In genomic region chr6:10529231-10529801, GRCh38 we compare ENCODE assay signal across 8 cellular contexts. TPM values are rescaled to one million over a fixed set of nuclear protein-coding genes. Genes with fewer than 3 reads are reported as not detected.
DNase-seq lines count a peak whose midpoint lies in the region; ATAC-seq, FAIRE-seq and TF ChIP-seq lines count a peak whose summit lies in the region.

No MANE protein-coding gene starts in this region.

- intact Hi-C loops in naive thymus-derived CD4-positive, alpha-beta T cell (cut with micrococcal nuclease): loop anchor here (1.0 to 5.0 kb wide), 4 partner anchors 19 to 563 kb away; partner anchors contain the start of genes SMIM13 (in 1 of the 2) and TMEM14B (in 1 of the 2)

- H3K36me3 Mint-ChIP-seq in naive thymus-derived CD4-positive, alpha-beta T cell: peaks cover 0 to 13% (median 6%) of the 10 kb centered on the region in 5 donors

- no peaks in the 10 kb centered on the region for H3K9me3 Mint-ChIP-seq in naive thymus-derived CD4-positive, alpha-beta T cell

- H3K4me3 Mint-ChIP-seq in naive thymus-derived CD4-positive, alpha-beta T cell: peak overlapping the region; percentile 87 to 98 (median 94)

- in situ Hi-C loops in ACHN (cut with HindIII; ENCODE audit: low pct_ligation_motif_present, low pct_unique_long_range_greater_than_20kb, low sequenced_read_pairs): no loop called here

- no peak for ATAC-seq in naive thymus-derived CD4-positive, alpha-beta T cell
- no peak for ATAC-seq in GM21825 (IDR thresholded peaks at IDR 0.05; ENCODE audit: unreplicated experiment)
- no peak for ATAC-seq in GM21717 (IDR thresholded peaks at IDR 0.05; ENCODE audit: unreplicated experiment)

- CTCF ChIA-PET in naive thymus-derived CD4-positive, alpha-beta T cell (lab: Charles Lee): interaction anchor here (0.9 kb wide), 1 partner anchor 18 kb away, joined by 3 read pairs; no protein-coding TSS in a partner anchor

- H3K4me1 Mint-ChIP-seq in naive thymus-derived CD4-positive, alpha-beta T cell: peaks cover 38 to 58% (median 54%) of the 10 kb centered on the region in 7 donors

- H3K27ac ChIP-seq in naive thymus-derived CD4-positive, alpha-beta T cell (ENCODE audit: low read depth, low read length): peak overlapping the region; percentile 69

- TF ChIP-seq CTCF in bronchial epithelial cell (IDR thresholded peaks at IDR 0.05; ENCODE audit: insufficient read depth, low read length, severe bottlenecking) (no peak), BE2C (IDR thresholded peaks at IDR 0.05; ENCODE audit: low read depth, low read length) (no peak)

- H3K9me3 ChIP-seq in naive thymus-derived CD4-positive, alpha-beta T cell (ENCODE audit: control insufficient read depth in 2 of 3, low read length in 3 of 3): no peaks in the 10 kb centered on the region
- H3K9me3 ChIP-seq in BE2C: no peaks in the 10 kb centered on the region

- no peak for FAIRE-seq in bronchial epithelial cell (lab: Jason Lieb, UNC)

- H3K27me3 ChIP-seq in bronchial epithelial cell (ENCODE audit: control insufficient read depth, insufficient read depth, low read length) (no peaks in the 10 kb centered on the region), BE2C (no peaks in the 10 kb centered on the region)
- H3K27me3 ChIP-seq in naive thymus-derived CD4-positive, alpha-beta T cell (ENCODE audit: control insufficient read depth in 2 of 2, insufficient read depth in 2 of 2, low read length in 2 of 2): no peaks in the 10 kb centered on the region

- no peaks in the 10 kb centered on the region for H3K36me3 ChIP-seq in bronchial epithelial cell (ENCODE audit: control insufficient read depth, insufficient read depth, low read length)
- H3K36me3 ChIP-seq in naive thymus-derived CD4-positive, alpha-beta T cell (ENCODE audit: control insufficient read depth in 2 of 3, insufficient read depth in 3 of 3, low read length in 3 of 3): no peaks in the 10 kb centered on the region
- H3K36me3 ChIP-seq in BE2C: no peaks in the 10 kb centered on the region

- DNase-seq in ACHN (peak; percentile 61), HK-2 (ENCODE audit: unreplicated experiment) (peak; percentile 54), bronchial epithelial cell (ENCODE audit: low read depth) (peak; percentile 34), HPDE6-E6E7 (ENCODE audit: extremely low spot score) (no peak), BE2C (no peak)
- no peak for DNase-seq in naive thymus-derived CD4-positive, alpha-beta T cell

- H3K4me1 ChIP-seq in naive thymus-derived CD4-positive, alpha-beta T cell (ENCODE audit: control insufficient read depth in 2 of 2, insufficient read depth in 2 of 2, low read length in 2 of 2): peaks cover 10 to 16% of the 10 kb centered on the region in 2 donors
- no peaks in the 10 kb centered on the region for H3K4me1 ChIP-seq in BE2C

- H3K4me3 ChIP-seq in bronchial epithelial cell (ENCODE audit: low read depth, low read length): peak overlapping the region; percentile 28
- H3K4me3 ChIP-seq in naive thymus-derived CD4-positive, alpha-beta T cell (ENCODE audit: low read length): peak overlapping the region; percentile 70
- no peak overlapping the region for H3K4me3 ChIP-seq in BE2C (ENCODE audit: low read depth, low read length)

- POLR2A ChIA-PET in naive thymus-derived CD4-positive, alpha-beta T cell (lab: Charles Lee): interaction anchor here (0.6 to 1.5 kb wide), 5 partner anchors 165 to 708 kb away, joined by 3 to 6 read pairs (median 3); partner anchors contain the start of genes C6orf52 and PAK1IP1

- peaks cover 0 to 3% (median 0%) of the 10 kb centered on the region in 5 donors for H3K27me3 Mint-ChIP-seq in naive thymus-derived CD4-positive, alpha-beta T cell

- H3K27ac Mint-ChIP-seq in naive thymus-derived CD4-positive, alpha-beta T cell: peak overlapping the region; percentile 85 to 95 (median 90)

RNA-seq across cellular contexts. Expression of gene GCNT2, which starts 8.2 kb away (rescaled TPM):
- total RNA-seq in bronchial epithelial cell: 10.3 and 15.5 TPM in 2 replicates
- total RNA-seq in naive thymus-derived CD4-positive, alpha-beta T cell: 1 to 10 TPM; 3.2 to 8.5 (median 3.8) TPM
- under 1 TPM; 0.45 to 0.91 TPM for polyA plus RNA-seq in naive thymus-derived CD4-positive, alpha-beta T cell
- polyA plus RNA-seq in BE2C (2012; ENCODE audit: insufficient read depth, insufficient read length, low read depth): 0.31 TPM

Comparison
In these comparisons a context has a peak if more than half of its experiments do, and no peak if none do; other contexts are left out.
1. DNase-seq: peak in ACHN (single experiment), HK-2 (single experiment) and bronchial epithelial cell (single experiment); none in naive thymus-derived CD4-positive, alpha-beta T cell (0 of 9), HPDE6-E6E7 (single experiment) and BE2C (single experiment).